7 cellular contexts compared by ENCODE assay signal in the genomic region with DNA sequence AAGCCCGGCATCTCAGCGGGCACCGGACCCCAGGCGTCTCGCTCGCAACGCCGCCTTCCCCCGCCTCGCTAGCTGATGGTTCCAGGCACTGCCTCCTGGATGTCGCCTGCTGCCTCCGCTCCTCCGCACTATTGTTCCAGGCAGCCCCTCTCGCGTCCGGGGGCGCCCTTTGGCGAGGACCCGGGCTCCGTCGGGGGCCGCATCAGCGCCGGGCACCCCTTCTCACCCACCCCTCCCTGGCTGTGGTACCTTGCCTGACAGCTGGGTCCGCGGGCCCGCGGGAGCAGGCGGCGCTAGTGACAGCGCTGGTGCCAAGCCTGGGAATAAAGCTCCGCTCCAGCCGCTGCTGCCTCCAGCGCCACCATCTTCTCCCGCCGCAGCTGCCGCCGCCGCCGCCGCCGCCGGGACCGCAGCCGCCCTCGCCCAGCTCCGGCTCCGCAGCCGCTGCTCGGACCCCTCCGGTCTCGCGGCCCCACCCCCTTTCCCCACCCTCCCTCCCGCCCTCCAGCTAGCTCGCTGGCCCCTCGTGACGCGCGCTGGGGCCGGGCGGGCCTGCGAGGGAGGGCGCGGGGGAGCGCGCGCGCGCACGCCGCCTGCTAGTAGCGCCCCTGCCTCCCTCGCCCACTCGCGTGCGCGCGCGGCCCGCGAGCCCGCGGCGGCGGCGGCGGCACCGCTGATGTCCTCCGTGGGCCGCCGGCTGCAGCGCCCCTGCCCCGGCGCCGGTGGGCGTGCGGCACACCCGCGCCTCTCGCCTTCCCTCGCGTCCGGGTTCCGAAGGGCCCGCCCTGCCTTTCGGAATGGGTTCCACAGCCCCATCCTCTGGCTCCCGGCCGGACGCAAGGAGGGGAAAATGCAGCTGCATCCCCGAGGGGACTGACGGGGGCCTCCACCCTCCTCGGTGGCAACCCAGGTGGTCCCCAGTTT. TPM values are rescaled to one million over a fixed set of nuclear protein-coding genes. Genes with fewer than 3 reads are reported as not detected.
DNase-seq lines count a peak whose midpoint lies in the region; ATAC-seq and TF ChIP-seq lines count a peak whose summit lies in the region.

A gene (minus strand): TSS at position 468 of the 924 bp plus-strand sequence.

- peak; percentile 47 for DNase-seq in NCI-H2029 (lab: John Stamatoyannopoulos, UW)
- DNase-seq in activated CD4-positive, alpha-beta T cell treated with anti-CD3 and anti-CD28 coated beads, Interleukin-2, amount 50 U/mL, for 4 hours: peak; percentile 30 to 45
- peak; percentile 4 for DNase-seq in effector CD4-positive, alpha-beta T cell
- DNase-seq in lung (ENCODE audit: low spot score): peak; percentile 39
- DNase-seq in stimulated activated CD4-positive, alpha-beta T cell treated with anti-CD3 and anti-CD28 coated beads, TNF-alpha, amount 100 ng/mL, for 24 hours (ENCODE audit: low read depth in 3 of 3): peak in 2 of 3 experiments; percentile 1 to 33

- peak within 1 kb of the TSS; percentile 60 to 68 for H3K27ac ChIP-seq in lung (ENCODE audit: low read depth in 1 of 2, low read length in 1 of 2)

- ATAC-seq in GM18508 (IDR thresholded peaks at IDR 0.05; ENCODE audit: insufficient read depth, unreplicated experiment): peak; percentile 19
- peak; percentile 32 for ATAC-seq in HG02678 (IDR thresholded peaks at IDR 0.05; ENCODE audit: unreplicated experiment)
- ATAC-seq in lung (ENCODE audit: insufficient read depth, low FRiP score): peak; percentile 79

- H3K36me3 ChIP-seq in lung (ENCODE audit: control insufficient read depth in 2 of 2, insufficient read depth in 2 of 2, low read length in 2 of 2): no peaks in the 10 kb centered on the region

- 1% methylated on average over 59 to 112 of the region's 112 CpGs for whole genome bisulfite sequencing in lung, 2 donors

- TF ChIP-seq CTCF in lung (IDR thresholded peaks at IDR 0.05; ENCODE audit: control extremely low read depth, extremely low read depth): no peak

- no peaks in the 10 kb centered on the region for H3K27me3 ChIP-seq in lung (ENCODE audit: control insufficient read depth, insufficient read depth)

- peak within 1 kb of the TSS; percentile 67 for H3K4me3 ChIP-seq in lung

- peaks cover 0 to 4% of the 10 kb centered on the region in 2 donors for H3K4me1 ChIP-seq in lung (ENCODE audit: control insufficient read depth in 2 of 2, insufficient read depth in 2 of 2, low read length in 2 of 2)

- no peaks in the 10 kb centered on the region for H3K9me3 ChIP-seq in lung (ENCODE audit: control insufficient read depth in 2 of 2, insufficient read depth in 1 of 2, low read length in 1 of 2)

RNA-seq across cellular contexts. Expression of the gene that starts here (rescaled TPM):
- 1 to 10 TPM; 4.6 to 8.1 TPM for total RNA-seq in lung
- polyA plus RNA-seq in lung: 1 to 10 TPM in 1 of 2 donors, under 1 TPM in 1; 0.95 to 1.0 TPM

Comparison
In these comparisons a context has a peak if more than half of its experiments do, and no peak if none do; other contexts are left out.
1. Peak in every context shown above with its lines: DNase-seq, ATAC-seq, H3K4me3 ChIP-seq and H3K27ac ChIP-seq.
2. ATAC-seq: peak in every context shown above with its lines; median percentile 79 in lung; 32 in HG02678; 19 in GM18508.